Comparison of ENCODE assay signal across 9 cellular contexts in genomic region chr1:42949312-42950145, GRCh38. TPM values are rescaled to one million over a fixed set of nuclear protein-coding genes. Genes with fewer than 3 reads are reported as not detected.
A peak's percentile ranks its signal among the peaks of the same experiment; 100 is the strongest.
DNase-seq lines count a peak whose midpoint lies in the region; TF ChIP-seq lines count a peak whose summit lies in the region.
"Had no signal": no experiment of that assay in that cellular context is flagged by ENCODE, and none has a peak within 500 bp of the region (broad histone marks: within the 10 kb centered on the region; RNA-seq: fewer than 3 reads in every experiment).

No MANE protein-coding gene starts in this region.

- peaks cover 83% of the 10 kb centered on the region for H3K4me1 Mint-ChIP-seq in T-helper 2 cell treated with Interferon-gamma antibody and Interleukin-4, amounts not matched to agents 5 μg/mL and 100 μg/mL, for 36 hours (ENCODE audit: low read depth)

- peaks cover 65% of the 10 kb centered on the region for H3K36me3 Mint-ChIP-seq in T-helper 2 cell treated with Interferon-gamma antibody and Interleukin-4, amounts not matched to agents 5 μg/mL and 100 μg/mL, for 36 hours (ENCODE audit: low read depth)

- H3K9me3 ChIP-seq in SU-DHL-6 (ENCODE audit: insufficient read depth, low read length), result no peaks in the 10 kb centered on the region
- no peaks in the 10 kb centered on the region for H3K9me3 ChIP-seq in spleen

- H4K20me1 ChIP-seq in SU-DHL-6 (ENCODE audit: low read depth, low read length), result peaks cover 15% of the 10 kb centered on the region; the same call in 1 of the 2 replicates

- H3F3A ChIP-seq in SU-DHL-6 (ENCODE audit: insufficient read depth), result peaks cover 6% of the 10 kb centered on the region; the same call in 1 of the 2 replicates

- peak overlapping the region; percentile 79 for H3K4me3 Mint-ChIP-seq in T-helper 2 cell treated with Interferon-gamma antibody and Interleukin-4, amounts not matched to agents 5 μg/mL and 100 μg/mL, for 36 hours

- H3K27ac ChIP-seq in SU-DHL-6 (ENCODE audit: low read depth, low read length) (peak overlapping the region; percentile 27), spleen (peak overlapping the region in 6 of 8 donors; percentile 20 to 94 (median 48))

- peak overlapping the region; percentile 1; the same call in 1 of the 2 replicates for H3K9ac ChIP-seq in SU-DHL-6 (ENCODE audit: low read length)

- TF ChIP-seq POLR2A in spleen (IDR thresholded peaks at IDR 0.05), result no peak

- H3K27me3 Mint-ChIP-seq in T-helper 2 cell treated with Interferon-gamma antibody and Interleukin-4, amounts not matched to agents 5 μg/mL and 100 μg/mL, for 36 hours (ENCODE audit: low read depth), result no peaks in the 10 kb centered on the region

- no peak overlapping the region for H2AFZ ChIP-seq in SU-DHL-6 (ENCODE audit: low read depth, low read length, severe bottlenecking)

- no peaks in the 10 kb centered on the region for H3K9me2 ChIP-seq in SU-DHL-6 (replicated peaks; ENCODE audit: insufficient read depth, low read length)

- no peaks in the 10 kb centered on the region for H3K27me3 ChIP-seq in SU-DHL-6 (ENCODE audit: low read length)
- no peaks in the 10 kb centered on the region for H3K27me3 ChIP-seq in spleen (replicated peaks in 1 of 7)

- H3K27ac Mint-ChIP-seq in T-helper 2 cell treated with Interferon-gamma antibody and Interleukin-4, amounts not matched to agents 5 μg/mL and 100 μg/mL, for 36 hours, result peak overlapping the region; percentile 90

- whole genome bisulfite sequencing in spleen, 5 donors, result 53 to 68% (median 54%) methylated on average over 9 of the region's 9 CpGs

- H3K4me3 ChIP-seq in SU-DHL-6 (ENCODE audit: insufficient read depth, low read length, poor library complexity, severe bottlenecking) (no peak overlapping the region), epithelial cell of proximal tubule (ENCODE audit: low read depth, low read length) (peak overlapping the region; percentile 3), spleen (peak overlapping the region in 1 of 8 donors; percentile 1)

- peaks cover 39 to 100% (median 93%) of the 10 kb centered on the region in 6 donors for H3K4me1 ChIP-seq in spleen

- 0 out of 2 replicates have a peak, but pooled peaks cover 8% of the 10 kb centered on the region for H3K36me3 ChIP-seq in SU-DHL-6 (ENCODE audit: low read length)
- peaks cover 0 to 31% (median 0%) of the 10 kb centered on the region in 6 donors for H3K36me3 ChIP-seq in spleen

- intact Hi-C loops in spleen (cut with DNase I; ENCODE audit: low total_unique reads), result no loop called here

- H3K9me3 Mint-ChIP-seq in T-helper 2 cell treated with Interferon-gamma antibody and Interleukin-4, amounts not matched to agents 5 μg/mL and 100 μg/mL, for 36 hours, result no peaks in the 10 kb centered on the region

- DNase-seq in T-helper 2 cell treated with Interferon-gamma antibody and Interleukin-4, amounts not matched to agents 5 μg/mL and 100 μg/mL, for 36 hours (ENCODE audit: low spot score), result no peak
- no peak for DNase-seq in T-helper 2 cell
- DNase-seq in epithelial cell of proximal tubule (ENCODE audit: low read depth), result no peak
- DNase-seq in spleen, result no peak
- DNase-seq in HPDE6-E6E7 (ENCODE audit: extremely low spot score), result no peak
- DNase-seq in SK-N-DZ (ENCODE audit: low spot score), result no peak
- DNase-seq in epidermal melanocyte (ENCODE audit: insufficient read length, low spot score), result no peak
- DNase-seq: Kasumi-1 had no signal

- peak overlapping the region; percentile 31 for H3K4me2 ChIP-seq in SU-DHL-6 (ENCODE audit: low read depth, low read length, poor library complexity, severe bottlenecking)

- no peak for TF ChIP-seq CTCF in SU-DHL-6 (IDR thresholded peaks at IDR 0.05; ENCODE audit: insufficient read depth, low read length, poor library complexity, severe bottlenecking)
- no peak for TF ChIP-seq CTCF in epithelial cell of proximal tubule (conservative IDR thresholded peaks at IDR 0.05; ENCODE audit: low read depth, low read length)
- no peak for TF ChIP-seq CTCF in spleen (IDR thresholded peaks at IDR 0.05 in 8 of 11, conservative IDR thresholded peaks at IDR 0.05 in 3 of 11)

- H3K79me2 ChIP-seq in SU-DHL-6 (ENCODE audit: insufficient read depth, low read length), result peaks cover 99% of the 10 kb centered on the region

RNA-seq across cellular contexts. Expression of gene SLC2A1, which starts 9.1 kb away (rescaled TPM):
- 374 and 598 TPM in 2 replicates for total RNA-seq in epithelial cell of proximal tubule
- total RNA-seq in spleen, result 100 to 1,000 TPM in 3 of 7 donors, 10 to 100 TPM in 4; 26.2 to 142 (median 83.1) TPM
- polyA plus RNA-seq in spleen, result 10 to 100 TPM; 18.3 to 31.0 (median 19.5) TPM
- 33.7 and 85.1 TPM in 2 replicates for polyA plus RNA-seq in SK-N-DZ (2014; cell fraction: cytosol; rRNA removed)
- 30.9 and 37.5 TPM in 2 replicates for polyA plus RNA-seq in SK-N-DZ (2014; cell fraction: nucleus; rRNA removed)
